In genomic region chr5:143008809-143009521, GRCh38 we compare ENCODE assay signal across 1 cellular context.
TF ChIP-seq lines count a peak whose summit lies in the region.

No MANE protein-coding gene starts in this region.

TF ChIP-seq in GM12878, 131 proteins besides CTCF, POLR2A, EP300 and RAD21 (continued from another document and continues in another):
- peak; percentile 17; the same call in 1 of the 2 replicates for TF ChIP-seq IRF5 (IDR thresholded peaks at IDR 0.05; ENCODE audit: borderline replicate concordance)
- TF ChIP-seq JUND (IDR thresholded peaks at IDR 0.05; ENCODE audit: low read depth, low read length): peak; percentile 93
- 0 out of 2 replicates have a peak, but pooled peaks have one; percentile 9 for TF ChIP-seq LARP7 (IDR thresholded peaks at IDR 0.05)
- no peak for TF ChIP-seq WRNIP1 (IDR thresholded peaks at IDR 0.05; ENCODE audit: borderline replicate concordance, low read depth, low read length)
- TF ChIP-seq HDAC2 (IDR thresholded peaks at IDR 0.05): no peak
- TF ChIP-seq ZBED1 (IDR thresholded peaks at IDR 0.05; ENCODE audit: borderline replicate concordance): peak; percentile 96
- no peak for TF ChIP-seq E2F4 (IDR thresholded peaks at IDR 0.05; ENCODE audit: low read depth, low read length)
- peak; percentile 97 for TF ChIP-seq SMAD1 (IDR thresholded peaks at IDR 0.05; ENCODE audit: low read depth, partially characterized antibody)
- peak; percentile 96 for TF ChIP-seq BCL11A (IDR thresholded peaks at IDR 0.05; ENCODE audit: low read depth, low read length)
- TF ChIP-seq MTA3 (IDR thresholded peaks at IDR 0.05; ENCODE audit: borderline replicate concordance, low read length): peak; percentile 69; the same call in 1 of the 2 replicates
- TF ChIP-seq E2F8 (IDR thresholded peaks at IDR 0.05; ENCODE audit: low read depth, partially characterized antibody): peak; percentile 94
- TF ChIP-seq TCF3 (IDR thresholded peaks at IDR 0.05; ENCODE audit: borderline replicate concordance, insufficient read depth, low read depth, low read length): peak; percentile 99
- TF ChIP-seq ZNF384 (IDR thresholded peaks at IDR 0.05; ENCODE audit: borderline replicate concordance, low read depth, low read length): no peak
- TF ChIP-seq BCLAF1 (IDR thresholded peaks at IDR 0.05): no peak
- TF ChIP-seq HSF1 (IDR thresholded peaks at IDR 0.05; ENCODE audit: low read depth, low read length): 0 out of 2 replicates have a peak, but pooled peaks have one; percentile 40
- TF ChIP-seq CREB1 (IDR thresholded peaks at IDR 0.05; ENCODE audit: low read depth): peak; percentile 99
- 0 out of 2 replicates have a peak, but pooled peaks have one; percentile 13 for TF ChIP-seq ZNF24 (IDR thresholded peaks at IDR 0.05)
- peak; percentile 96 for TF ChIP-seq RUNX3 (IDR thresholded peaks at IDR 0.05; ENCODE audit: low read length)
- TF ChIP-seq STAT3 (IDR thresholded peaks at IDR 0.05; ENCODE audit: low read depth, low read length): no peak
- TF ChIP-seq CHD2 (IDR thresholded peaks at IDR 0.05; ENCODE audit: borderline replicate concordance, low read depth, low read length): peak; percentile 92
- no peak for TF ChIP-seq RCOR1 (conservative IDR thresholded peaks at IDR 0.05; ENCODE audit: low read depth, low read length)
- no peak; the same call in 1 of the 2 replicates for TF ChIP-seq ZNF207 (IDR thresholded peaks at IDR 0.05; ENCODE audit: borderline replicate concordance)
- no peak; the same call in 1 of the 2 replicates for TF ChIP-seq RB1 (IDR thresholded peaks at IDR 0.05; ENCODE audit: borderline replicate concordance)
- TF ChIP-seq ZZZ3 (IDR thresholded peaks at IDR 0.05; ENCODE audit: control insufficient read depth, insufficient read length, low read depth): no peak
- TF ChIP-seq ATF3 (IDR thresholded peaks at IDR 0.05; ENCODE audit: borderline replicate concordance, extremely low read depth, low read depth, low read length): no peak
- no peak for TF ChIP-seq REST (IDR thresholded peaks at IDR 0.05; ENCODE audit: low read depth, low read length)
- no peak for TF ChIP-seq CBX3 (IDR thresholded peaks at IDR 0.05; ENCODE audit: borderline replicate concordance, low read depth)
- no peak for TF ChIP-seq CHD1 (IDR thresholded peaks at IDR 0.05; ENCODE audit: low read depth, low read length)
- no peak for TF ChIP-seq FOXK2 (IDR thresholded peaks at IDR 0.05)
- TF ChIP-seq SPI1 (IDR thresholded peaks at IDR 0.05; ENCODE audit: borderline replicate concordance, insufficient read depth, low read depth, low read length): no peak
- TF ChIP-seq CBFB (IDR thresholded peaks at IDR 0.05; ENCODE audit: low read depth): peak; percentile 94
- no peak for TF ChIP-seq RBBP5 (conservative IDR thresholded peaks at IDR 0.05)
- peak; percentile 84 for TF ChIP-seq CUX1 (IDR thresholded peaks at IDR 0.05; ENCODE audit: insufficient replicate concordance, low read depth, low read length)
- TF ChIP-seq ATF2 (IDR thresholded peaks at IDR 0.05; ENCODE audit: low read length): peak; percentile 95
- TF ChIP-seq NFIC (IDR thresholded peaks at IDR 0.05; ENCODE audit: low read depth, low read length): peak; percentile 91
